In the genomic region with DNA sequence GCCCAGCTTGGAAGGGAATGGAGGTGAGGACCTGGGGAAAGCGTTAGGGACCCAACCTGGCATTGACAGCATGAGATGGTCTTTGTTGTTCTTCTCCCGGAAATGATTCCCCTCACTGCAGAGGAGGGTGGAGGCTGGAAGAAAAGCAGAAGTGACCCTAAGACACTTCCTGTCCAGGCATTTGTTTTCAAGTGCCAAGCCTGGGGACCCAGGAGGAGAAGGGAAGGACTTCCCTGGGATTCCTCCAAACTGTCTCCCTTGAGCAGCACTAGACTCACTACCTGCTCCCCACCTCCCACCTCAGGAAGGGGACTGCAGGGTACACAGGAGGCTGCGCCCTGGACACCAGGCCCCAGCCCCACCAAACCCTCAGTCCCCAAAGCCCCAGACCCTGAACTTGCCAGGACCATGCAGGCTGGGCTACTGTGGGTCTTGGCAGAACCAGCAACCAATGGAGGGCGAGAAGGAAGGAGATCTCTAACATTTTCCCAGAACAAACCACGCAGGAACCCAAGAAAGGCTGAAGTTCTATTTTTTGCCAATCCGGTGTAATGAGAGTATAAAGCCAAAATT, we compare ENCODE assay signal across 1 cellular context.
TF ChIP-seq lines count a peak whose summit lies in the region.

No MANE protein-coding gene starts in this region.

TF ChIP-seq in K562, 482 proteins besides CTCF, POLR2A, EP300 and RAD21:
- TF ChIP-seq IFI16 (CRISPR knock-in tag; IDR thresholded peaks at IDR 0.05) = no peak
- TF ChIP-seq SPI1 (IDR thresholded peaks at IDR 0.05; ENCODE audit: borderline replicate concordance, low read depth, low read length) = peak; percentile 93
- TF ChIP-seq TEAD2 (tag; IDR thresholded peaks at IDR 0.05) = no peak
- no peak for TF ChIP-seq ZFP30 (CRISPR knock-in tag; IDR thresholded peaks at IDR 0.05; ENCODE audit: borderline replicate concordance)
- no peak for TF ChIP-seq TAF7 (tag; IDR thresholded peaks at IDR 0.05)
